Comparison of ENCODE assay signal across 20 cellular contexts in genomic region chr12:89693639-89694202, GRCh38. TPM values are rescaled to one million over a fixed set of nuclear protein-coding genes. Genes with fewer than 3 reads are reported as not detected.
DNase-seq lines count a peak whose midpoint lies in the region; ATAC-seq lines count a peak whose summit lies in the region.
"Had no signal": no experiment of that assay in that cellular context is flagged by ENCODE, and none has a peak within 500 bp of the region (broad histone marks: within the 10 kb centered on the region; RNA-seq: fewer than 3 reads in every experiment).

No MANE protein-coding gene starts in this region.

- CTCF ChIA-PET in CD4-positive, alpha-beta memory T cell (lab: Charles Lee; ENCODE audit: partially characterized antibody), result no interaction called here

- POLR2A ChIA-PET in CD4-positive, alpha-beta memory T cell (lab: Charles Lee; ENCODE audit: partially characterized antibody), result interaction anchor here (0.6 to 6.2 kb wide), 3 partner anchors 15 to 170 kb away, joined by 3 to 30 read pairs (median 4); partner anchors contain the start of gene ATP2B1

- H3K36me3 Mint-ChIP-seq in CD4-positive, alpha-beta memory T cell, result peaks cover 0 to 8% of the 10 kb centered on the region in 2 donors
- H3K36me3 Mint-ChIP-seq in naive B cell, result peaks cover 0 to 5% of the 10 kb centered on the region in 2 donors

- no peaks in the 10 kb centered on the region for H3K27me3 Mint-ChIP-seq in CD4-positive, alpha-beta memory T cell
- no peaks in the 10 kb centered on the region for H3K27me3 Mint-ChIP-seq in naive B cell
- H3K27me3 Mint-ChIP-seq: activated CD4-positive, alpha-beta T cell treated with anti-CD3 and anti-CD28 coated beads for 36 hours; brain; dendritic cell treated with granulocyte-macrophage colony-stimulating factor and Interleukin-4, amounts not matched to agents 40 ng/mL and 50 ng/mL, for 4 days had no signal

- peak overlapping the region in 3 of 7 donors; percentile 15 to 32 (median 30) for H3K27ac Mint-ChIP-seq in CD4-positive, alpha-beta memory T cell
- H3K27ac Mint-ChIP-seq in naive B cell, result peak overlapping the region in 5 of 6 donors; percentile 12 to 46 (median 28)
- H3K27ac Mint-ChIP-seq: activated CD4-positive, alpha-beta T cell treated with anti-CD3 and anti-CD28 coated beads for 36 hours; dendritic cell treated with granulocyte-macrophage colony-stimulating factor and Interleukin-4, amounts not matched to agents 40 ng/mL and 50 ng/mL, for 4 days had no signal

- H3K4me3 Mint-ChIP-seq in CD4-positive, alpha-beta memory T cell, result peak overlapping the region in 6 of 8 donors; percentile 9 to 57 (median 32)
- H3K4me3 Mint-ChIP-seq in naive B cell, result peak overlapping the region in 2 of 8 donors; percentile 1 to 57
- H3K4me3 Mint-ChIP-seq: activated CD4-positive, alpha-beta T cell treated with anti-CD3 and anti-CD28 coated beads for 36 hours; brain; dendritic cell treated with granulocyte-macrophage colony-stimulating factor and Interleukin-4, amounts not matched to agents 40 ng/mL and 50 ng/mL, for 4 days had no signal

- DNase-seq in CD4-positive, alpha-beta memory T cell, result no peak
- DNase-seq in NCI-H226, result peak; percentile 31
- DNase-seq in dermis blood vessel endothelial cell, result peak; percentile 10
- DNase-seq in naive B cell, result no peak
- no peak for DNase-seq in LoVo (ENCODE audit: low spot score)
- DNase-seq in NCI-H187 (lab: John Stamatoyannopoulos, UW), result no peak
- no peak for DNase-seq in SW480 (ENCODE audit: low spot score)
- DNase-seq: activated CD4-positive, alpha-beta T cell treated with anti-CD3 and anti-CD28 coated beads for 36 hours; activated gamma-delta T cell treated with Interleukin-2 at 50 U/mL for 16 hours; erythroblast; GF-D8; islet precursor cell; NCI-H1694 treated with DMSO at 0.1 percent for 48 hours; NCI-H524; right lobe of liver; stimulated activated CD4-positive, alpha-beta T cell treated with anti-CD3 and anti-CD28 coated beads, Interleukin-1b, Interleukin-23, amount 100 ng/mL, for 48 hours had no signal

- no peaks in the 10 kb centered on the region for H3K27me3 ChIP-seq in CD4-positive, alpha-beta memory T cell (ENCODE audit: insufficient read depth, low read length)
- H3K27me3 ChIP-seq: right lobe of liver had no signal

- H3K4me3 ChIP-seq in CD4-positive, alpha-beta memory T cell (ENCODE audit: low read length in 2 of 2), result no peak overlapping the region
- H3K4me3 ChIP-seq: right lobe of liver, SK-N-MC had no signal

- no peaks in the 10 kb centered on the region for H3K36me3 ChIP-seq in CD4-positive, alpha-beta memory T cell (ENCODE audit: insufficient read depth, low read length)
- H3K36me3 ChIP-seq: right lobe of liver had no signal

- peaks cover 96% of the 10 kb centered on the region for H3K4me1 ChIP-seq in CD4-positive, alpha-beta memory T cell (ENCODE audit: insufficient read depth, low read length)
- H3K4me1 ChIP-seq: right lobe of liver had no signal

- H3K27ac ChIP-seq in CD4-positive, alpha-beta memory T cell (ENCODE audit: low read depth, low read length), result no peak overlapping the region
- H3K27ac ChIP-seq: right lobe of liver, SK-N-MC had no signal

- H3K9me3 Mint-ChIP-seq in CD4-positive, alpha-beta memory T cell, result no peaks in the 10 kb centered on the region
- H3K9me3 Mint-ChIP-seq in naive B cell, result no peaks in the 10 kb centered on the region
- H3K9me3 Mint-ChIP-seq: brain; dendritic cell treated with granulocyte-macrophage colony-stimulating factor and Interleukin-4, amounts not matched to agents 40 ng/mL and 50 ng/mL, for 4 days had no signal

- peaks cover 69 to 98% (median 81%) of the 10 kb centered on the region in 4 donors for H3K4me1 Mint-ChIP-seq in CD4-positive, alpha-beta memory T cell
- peaks cover 68 to 82% (median 82%) of the 10 kb centered on the region in 3 donors for H3K4me1 Mint-ChIP-seq in naive B cell

- intact Hi-C loops in CD4-positive, alpha-beta memory T cell (cut with micrococcal nuclease), result no loop called here

- no peaks in the 10 kb centered on the region for H3K9me3 ChIP-seq in CD4-positive, alpha-beta memory T cell (ENCODE audit: control insufficient read depth in 1 of 2, low read length in 2 of 2)
- H3K9me3 ChIP-seq: right lobe of liver had no signal

- ATAC-seq in naive B cell (ENCODE audit: low read depth in 2 of 2), result no peak
- no peak for ATAC-seq in HG03442 (IDR thresholded peaks at IDR 0.05; ENCODE audit: unreplicated experiment)
- ATAC-seq: activated CD4-positive, alpha-beta T cell treated with anti-CD3 and anti-CD28 coated beads for 36 hours; right lobe of liver had no signal

RNA-seq across cellular contexts. Expression of gene ATP2B1, which starts 14.9 kb away (rescaled TPM):
- total RNA-seq in CD4-positive, alpha-beta memory T cell, result 10 to 100 TPM; 84.2 to 86.0 TPM
- polyA plus RNA-seq in CD4-positive, alpha-beta memory T cell, result 10 to 100 TPM; 57.3 to 61.0 TPM
- total RNA-seq in dermis blood vessel endothelial cell, result 35.8 and 51.6 TPM in 2 replicates
- 100 to 1,000 TPM in 3 of 6 donors, 10 to 100 TPM in 3; 92.2 to 113 (median 103) TPM for polyA plus RNA-seq in naive B cell (ENCODE audit: low read depth in 6 of 6)

Comparison
In these comparisons a context has a peak if more than half of its experiments do, and no peak if none do; other contexts are left out.
1. DNase-seq: peak in NCI-H226 (single experiment) and dermis blood vessel endothelial cell (single experiment); none in CD4-positive, alpha-beta memory T cell (0 of 5), naive B cell (single experiment), LoVo (single experiment), NCI-H187 (0 of 2) and SW480 (single experiment).